13 cellular contexts compared by ENCODE assay signal in genomic region chr15:84894743-84895425, GRCh38. TPM values are rescaled to one million over a fixed set of nuclear protein-coding genes. Genes with fewer than 3 reads are reported as not detected.
"Had no signal": no experiment of that assay in that cellular context is flagged by ENCODE, and none has a peak within 500 bp of the region (broad histone marks: within the 10 kb centered on the region; RNA-seq: fewer than 3 reads in every experiment).

No MANE protein-coding gene starts in this region.

- H3K4me3 ChIP-seq: colonic mucosa, hepatocyte, suprapubic skin, upper lobe of left lung had no signal

- H3K79me2 ChIP-seq: hepatocyte had no signal

- H3K27me3 ChIP-seq: colonic mucosa, hepatocyte, suprapubic skin, upper lobe of left lung had no signal

- H3K36me3 ChIP-seq: colonic mucosa, suprapubic skin, upper lobe of left lung had no signal

- H3K9me3 ChIP-seq: colonic mucosa, suprapubic skin, upper lobe of left lung had no signal

- DNase-seq: activated CD4-positive, alpha-beta T cell treated with anti-CD3 and anti-CD28 coated beads for 48 hours; caudate nucleus; colonic mucosa; effector CD4-positive, alpha-beta T cell; stimulated activated CD4-positive, alpha-beta T cell treated with anti-CD3 and anti-CD28 coated beads, Interleukin-2, amount 100 ng/mL, for 48 hours; stimulated activated naive CD4-positive, alpha-beta T cell treated with Interleukin-2 at 50 U/mL for 16 hours had no signal

- H3K4me1 ChIP-seq: colonic mucosa, suprapubic skin, upper lobe of left lung had no signal

- H3K27ac ChIP-seq: colonic mucosa, epithelial cell of prostate, hepatocyte, suprapubic skin, upper lobe of left lung had no signal

- H2AFZ ChIP-seq: hepatocyte had no signal

- H3K4me2 ChIP-seq: hepatocyte had no signal

RNA-seq across cellular contexts. Expression of gene SLC28A1, which starts 10.4 kb away (rescaled TPM):
- total RNA-seq: lower leg skin, omental fat pad, pulmonary artery endothelial cell, suprapubic skin, upper lobe of left lung had no signal
